ENCODE assay signal across 1 cellular context in genomic region chr7:98872328-98872924, GRCh38.
TF ChIP-seq lines count a peak whose summit lies in the region.

No MANE protein-coding gene starts in this region.

TF ChIP-seq in HCT116, 20 proteins besides CTCF, POLR2A, EP300 and RAD21 (continued from another document):
- no peak for TF ChIP-seq YY1 (IDR thresholded peaks at IDR 0.05; ENCODE audit: extremely low read depth, insufficient replicate concordance, low read depth, low read length)
- no peak for TF ChIP-seq ATF3 (IDR thresholded peaks at IDR 0.05)
- no peak for TF ChIP-seq SP1 (IDR thresholded peaks at IDR 0.05; ENCODE audit: low read depth)
